ENCODE assay signal across 8 cellular contexts in the genomic region with DNA sequence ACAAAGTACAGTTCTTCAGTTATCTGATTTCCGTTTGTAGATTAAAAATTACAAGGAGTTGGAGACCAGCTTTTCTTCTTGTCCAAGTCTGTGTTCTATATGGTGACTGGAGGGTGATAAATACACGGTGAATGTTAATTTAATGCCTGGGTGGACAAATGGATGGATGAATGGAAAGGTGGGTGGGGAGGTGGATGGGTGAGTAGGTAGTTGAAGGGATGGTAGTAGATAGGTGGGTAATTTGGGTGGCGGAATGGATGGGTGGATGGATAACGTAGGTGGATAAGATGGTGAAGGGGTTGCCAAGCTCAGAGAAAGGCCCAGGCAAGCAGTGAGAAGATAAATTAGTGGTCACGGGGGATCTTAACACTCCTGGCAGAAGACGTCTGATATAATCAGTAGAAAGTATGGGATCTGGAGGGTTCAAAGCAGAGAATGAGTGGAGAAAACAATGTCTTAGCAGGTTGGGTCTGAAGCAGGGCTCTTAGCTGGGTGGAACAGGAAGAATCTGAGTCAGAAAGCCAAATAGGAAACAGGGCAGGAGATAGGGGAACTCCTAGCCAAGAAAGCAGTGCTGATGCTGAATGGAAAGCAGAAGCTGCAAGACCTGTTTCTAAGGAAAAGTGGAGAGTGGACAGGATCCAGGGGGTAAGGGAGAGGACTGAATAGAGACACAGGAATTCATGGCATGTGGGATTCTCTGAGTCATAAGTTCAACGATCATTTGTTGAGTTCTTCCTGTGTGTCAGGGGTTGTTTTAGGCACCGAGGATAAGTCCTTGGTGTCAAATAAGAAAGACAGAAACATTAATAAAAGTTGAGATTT.
DNase-seq lines count a peak whose midpoint lies in the region; ATAC-seq and TF ChIP-seq lines count a peak whose summit lies in the region.
"Had no signal": no experiment of that assay in that cellular context is flagged by ENCODE, and none has a peak within 500 bp of the region (broad histone marks: within the 10 kb centered on the region; RNA-seq: fewer than 3 reads in every experiment).

No MANE protein-coding gene starts in this region.

- no peak overlapping the region; the same call in 1 of the 2 replicates for H2AFZ ChIP-seq in GM23248

- TF ChIP-seq POLR2A in thyroid gland (IDR thresholded peaks at IDR 0.05) = no peak

- peak overlapping the region; percentile 54 for H3K4me2 ChIP-seq in GM23248 (ENCODE audit: unreplicated experiment)
- peak overlapping the region; percentile 55 for H3K4me2 ChIP-seq in skeletal muscle satellite cell (ENCODE audit: low read length)

- no peaks in the 10 kb centered on the region for H3K79me2 ChIP-seq in GM23248 (ENCODE audit: insufficient read depth)

- intact Hi-C loops in thyroid gland (cut with DNase I) = no loop called here

- H3K36me3 ChIP-seq in GM23248 (ENCODE audit: low read depth) (no peaks in the 10 kb centered on the region), SJCRH30 (no peaks in the 10 kb centered on the region), skeletal muscle satellite cell (ENCODE audit: insufficient read depth, low read length) (no peaks in the 10 kb centered on the region), thyroid gland (no peaks in the 10 kb centered on the region)
- H3K36me3 ChIP-seq: adrenal gland had no signal

- 51 to 52% methylated on average over 8 of the region's 8 CpGs for WGBS in GM23248 (ENCODE audit: low coverage in 1 of 2, low lambda C conversion rate in 2 of 2, missing lambda C conversion rate in 2 of 2), 2 experiments
- WGBS in thyroid gland, 2 donors = 72 to 77% methylated on average over 8 of the region's 8 CpGs

- DNase-seq in GM23248 (peak; percentile 92), SJCRH30 (peak; percentile 40 to 45), fibroblast of villous mesenchyme (ENCODE audit: low read depth) (peak; percentile 75), thyroid gland (no peak), T-helper 9 cell (no peak)

- in situ Hi-C loops in GM23248 (cut with MboI) = no loop called here

- H3K4me3 ChIP-seq in GM23248 = no peak overlapping the region
- no peak overlapping the region for H3K4me3 ChIP-seq in SJCRH30
- no peak overlapping the region for H3K4me3 ChIP-seq in fibroblast of villous mesenchyme (ENCODE audit: low read depth, low read length)
- no peak overlapping the region for H3K4me3 ChIP-seq in skeletal muscle satellite cell (ENCODE audit: low read length)
- H3K4me3 ChIP-seq in thyroid gland (replicated peaks in 1 of 3) = no peak overlapping the region
- H3K4me3 ChIP-seq: adrenal gland had no signal

- TF ChIP-seq CTCF in fibroblast of villous mesenchyme (IDR thresholded peaks at IDR 0.05; ENCODE audit: insufficient read depth, low read depth, low read length) = no peak
- no peak for TF ChIP-seq CTCF in thyroid gland (IDR thresholded peaks at IDR 0.05)

- no peaks in the 10 kb centered on the region for H3K9me3 ChIP-seq in GM23248 (ENCODE audit: low read depth)
- no peaks in the 10 kb centered on the region; the same call in 1 of the 2 replicates for H3K9me3 ChIP-seq in SJCRH30 (replicated peaks)
- no peaks in the 10 kb centered on the region for H3K9me3 ChIP-seq in skeletal muscle satellite cell (replicated peaks; ENCODE audit: low read length)
- H3K9me3 ChIP-seq in thyroid gland = no peaks in the 10 kb centered on the region
- H3K9me3 ChIP-seq: adrenal gland had no signal

- H4K20me1 ChIP-seq in GM23248 (ENCODE audit: insufficient read depth) = no peaks in the 10 kb centered on the region

- H3F3A ChIP-seq in GM23248 (ENCODE audit: insufficient read depth) = peaks cover 29% of the 10 kb centered on the region

- no peaks in the 10 kb centered on the region for H3K9me2 ChIP-seq in GM23248 (ENCODE audit: insufficient read depth)

- H3K9ac ChIP-seq in GM23248 = no peak overlapping the region
- peak overlapping the region; percentile 46 for H3K9ac ChIP-seq in skeletal muscle satellite cell (ENCODE audit: low read depth, low read length)

- peaks cover 34% of the 10 kb centered on the region for H3K4me1 ChIP-seq in GM23248 (ENCODE audit: insufficient read depth)
- peaks cover 18% of the 10 kb centered on the region for H3K4me1 ChIP-seq in SJCRH30
- H3K4me1 ChIP-seq in skeletal muscle satellite cell (ENCODE audit: control insufficient read depth, insufficient read depth, low read length) = peaks cover 56% of the 10 kb centered on the region
- H3K4me1 ChIP-seq in thyroid gland = peaks cover 3 to 26% of the 10 kb centered on the region in 2 donors

- H3K27me3 ChIP-seq in GM23248 (replicated peaks; ENCODE audit: insufficient read depth) (no peaks in the 10 kb centered on the region), SJCRH30 (no peaks in the 10 kb centered on the region), skeletal muscle satellite cell (ENCODE audit: control insufficient read depth, insufficient read depth, low read length) (no peaks in the 10 kb centered on the region), thyroid gland (no peaks in the 10 kb centered on the region)
- H3K27me3 ChIP-seq: adrenal gland had no signal

- H3K27ac ChIP-seq in GM23248 (peak overlapping the region; percentile 59), SJCRH30 (peak overlapping the region; percentile 43), thyroid gland (no peak overlapping the region)

- ATAC-seq in GM21423 (IDR thresholded peaks at IDR 0.05; ENCODE audit: unreplicated experiment) = no peak

Comparison
In these comparisons a context has a peak if more than half of its experiments do, and no peak if none do; other contexts are left out.
1. DNase-seq: peak in GM23248 (single experiment), SJCRH30 (2 of 2) and fibroblast of villous mesenchyme (single experiment); none in thyroid gland (0 of 2) and T-helper 9 cell (single experiment).
2. H3K27ac ChIP-seq: peak in GM23248 (single experiment) and SJCRH30 (single experiment); none in thyroid gland (0 of 3).